ENCODE assay signal across 19 cellular contexts in the genomic region with DNA sequence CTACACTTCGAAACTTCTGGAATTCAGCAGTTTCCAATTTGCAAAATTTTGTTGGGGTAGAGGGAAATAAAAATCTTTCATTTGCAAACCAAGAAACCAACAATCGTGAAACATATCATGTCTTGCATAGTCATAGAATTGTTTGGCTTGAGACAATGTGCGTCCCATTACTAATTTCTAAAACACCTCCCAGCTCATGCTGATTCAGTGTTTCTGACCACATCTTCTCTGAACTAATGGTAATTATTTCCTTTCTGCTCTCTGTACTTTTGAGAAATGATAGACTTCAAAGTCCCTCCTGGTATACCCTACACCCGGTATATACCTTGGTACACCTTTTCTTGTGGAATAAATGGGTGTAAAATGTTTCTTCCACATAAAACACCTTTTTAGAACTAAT. TPM values are rescaled to one million over a fixed set of nuclear protein-coding genes. Genes with fewer than 3 reads are reported as not detected.
DNase-seq lines count a peak whose midpoint lies in the region; ATAC-seq and TF ChIP-seq lines count a peak whose summit lies in the region.
"Had no signal": no experiment of that assay in that cellular context is flagged by ENCODE, and none has a peak within 500 bp of the region (broad histone marks: within the 10 kb centered on the region; RNA-seq: fewer than 3 reads in every experiment).

No MANE protein-coding gene starts in this region.

- peaks cover 25% of the 10 kb centered on the region for H3K4me1 Mint-ChIP-seq in activated T-cell treated with anti-CD3 and anti-CD28 coated beads, Interleukin-2, amount 50 U/mL, for 72 hours (ENCODE audit: low read depth)
- H3K4me1 Mint-ChIP-seq in stimulated activated naive CD8-positive, alpha-beta T cell treated with anti-CD3 and anti-CD28 coated beads, Interleukin-15, Interleukin-2, amounts not matched to agents 100 ng/mL and 50 ng/mL, for 24 hours (ENCODE audit: low read depth) = peaks cover 30% of the 10 kb centered on the region
- H3K4me1 Mint-ChIP-seq in chondrocyte (ENCODE audit: low read depth) (peaks cover 12% of the 10 kb centered on the region), neural progenitor cell (no peaks in the 10 kb centered on the region)

- H3K27ac ChIP-seq in OCI-LY3 (ENCODE audit: low read length) (peak overlapping the region; percentile 27; the same call in 1 of the 2 replicates), epithelial cell of prostate (peak overlapping the region; percentile 16), neural progenitor cell (no peak overlapping the region)
- H3K27ac ChIP-seq: heart left ventricle, right atrium auricular region, tibial artery had no signal

- H3K79me2 ChIP-seq in OCI-LY3 (ENCODE audit: low read length) = no peaks in the 10 kb centered on the region
- no peaks in the 10 kb centered on the region for H3K79me2 ChIP-seq in neural progenitor cell (ENCODE audit: low read depth)

- H3K36me3 ChIP-seq in OCI-LY3 (replicated peaks; ENCODE audit: low read depth, low read length) (no peaks in the 10 kb centered on the region), neural progenitor cell (no peaks in the 10 kb centered on the region)

- H2AFZ ChIP-seq in OCI-LY3 (ENCODE audit: low read depth, low read length) = no peak overlapping the region
- H2AFZ ChIP-seq in neural progenitor cell (replicated peaks) = no peak overlapping the region

- H3K36me3 Mint-ChIP-seq in activated T-cell treated with anti-CD3 and anti-CD28 coated beads, Interleukin-2, amount 50 U/mL, for 72 hours (ENCODE audit: insufficient read depth in 2 of 2) = peaks cover 4 to 6% of the 10 kb centered on the region in 2 donors
- peaks cover 56% of the 10 kb centered on the region for H3K36me3 Mint-ChIP-seq in stimulated activated naive CD8-positive, alpha-beta T cell treated with anti-CD3 and anti-CD28 coated beads, Interleukin-15, Interleukin-2, amounts not matched to agents 100 ng/mL and 50 ng/mL, for 24 hours (ENCODE audit: low read depth)
- H3K36me3 Mint-ChIP-seq in chondrocyte (ENCODE audit: low read depth) = peaks cover 6% of the 10 kb centered on the region
- H3K36me3 Mint-ChIP-seq in neural progenitor cell = peaks cover 7% of the 10 kb centered on the region

- H3K4me1 ChIP-seq in OCI-LY3 (ENCODE audit: low read length) = peaks cover 23% of the 10 kb centered on the region
- peaks cover 9% of the 10 kb centered on the region for H3K4me1 ChIP-seq in neural progenitor cell
- H3K4me1 ChIP-seq: heart left ventricle, right atrium auricular region, tibial artery had no signal

- peak overlapping the region; percentile 91 for H3K27ac Mint-ChIP-seq in activated T-cell treated with anti-CD3 and anti-CD28 coated beads, Interleukin-2, amount 50 U/mL, for 72 hours
- H3K27ac Mint-ChIP-seq in stimulated activated naive CD8-positive, alpha-beta T cell treated with anti-CD3 and anti-CD28 coated beads, Interleukin-15, Interleukin-2, amounts not matched to agents 100 ng/mL and 50 ng/mL, for 24 hours = peak overlapping the region; percentile 86
- H3K27ac Mint-ChIP-seq in chondrocyte (ENCODE audit: unreplicated experiment) (no peak overlapping the region), neural progenitor cell (no peak overlapping the region)

- peak; percentile 64 to 77 for ATAC-seq in activated T-cell treated with anti-CD3 and anti-CD28 coated beads, Interleukin-2, amount 50 U/mL, for 72 hours (replicated peaks in 1 of 2)
- no peak for ATAC-seq in HG03159 (IDR thresholded peaks at IDR 0.05; ENCODE audit: unreplicated experiment)
- ATAC-seq: heart left ventricle had no signal

- peak in 1 of 2 donors; percentile 10 for DNase-seq in activated T-cell treated with anti-CD3 and anti-CD28 coated beads, Interleukin-2, amount 50 U/mL, for 72 hours
- no peak for DNase-seq in activated T-cell treated with anti-CD3 and anti-CD28 coated beads, Interleukin-2, amount 50 U/mL, for 48 hours
- DNase-seq in epithelial cell of prostate (ENCODE audit: low read depth, low spot score) (no peak), chondrocyte (ENCODE audit: low spot score) (no peak), neural progenitor cell (ENCODE audit: low spot score) (no peak)
- DNase-seq: activated gamma-delta T cell treated with Interleukin-2 at 50 U/mL for 16 hours; Calu3; caudate nucleus; heart left ventricle; kidney; NCI-H1092 treated with DMSO at 0.1 percent for 48 hours; NCI-H2227 treated with DMSO at 0.1 percent for 48 hours; stimulated activated CD4-positive, alpha-beta T cell treated with anti-CD3 and anti-CD28 coated beads, Interleukin-1b, Interleukin-23, amount 100 ng/mL, for 48 hours; T1000; tibial artery had no signal

- H3K27me3 ChIP-seq in OCI-LY3 (ENCODE audit: low read depth, low read length) (no peaks in the 10 kb centered on the region), neural progenitor cell (no peaks in the 10 kb centered on the region)
- H3K27me3 ChIP-seq: heart left ventricle, right atrium auricular region, tibial artery had no signal

- TF ChIP-seq CTCF in OCI-LY3 (IDR thresholded peaks at IDR 0.05; ENCODE audit: low read depth, low read length) (no peak), chondrocyte (IDR thresholded peaks at IDR 0.05) (no peak), neural progenitor cell (IDR thresholded peaks at IDR 0.05) (no peak)

- H3K9me3 Mint-ChIP-seq in activated T-cell treated with anti-CD3 and anti-CD28 coated beads, Interleukin-2, amount 50 U/mL, for 72 hours = peaks cover 0 to 2% of the 10 kb centered on the region in 2 donors
- H3K9me3 Mint-ChIP-seq in stimulated activated naive CD8-positive, alpha-beta T cell treated with anti-CD3 and anti-CD28 coated beads, Interleukin-15, Interleukin-2, amounts not matched to agents 100 ng/mL and 50 ng/mL, for 24 hours = no peaks in the 10 kb centered on the region
- H3K9me3 Mint-ChIP-seq in chondrocyte (ENCODE audit: low read depth) (peaks cover 2% of the 10 kb centered on the region), neural progenitor cell (no peaks in the 10 kb centered on the region)

- peak overlapping the region; percentile 59 for H3K4me2 ChIP-seq in OCI-LY3 (ENCODE audit: low read length)
- H3K4me2 ChIP-seq in neural progenitor cell = no peak overlapping the region

- peak overlapping the region in 1 of 2 donors; percentile 61 for H3K4me3 Mint-ChIP-seq in activated T-cell treated with anti-CD3 and anti-CD28 coated beads, Interleukin-2, amount 50 U/mL, for 72 hours
- no peak overlapping the region for H3K4me3 Mint-ChIP-seq in stimulated activated naive CD8-positive, alpha-beta T cell treated with anti-CD3 and anti-CD28 coated beads, Interleukin-15, Interleukin-2, amounts not matched to agents 100 ng/mL and 50 ng/mL, for 24 hours
- no peak overlapping the region for H3K4me3 Mint-ChIP-seq in chondrocyte (ENCODE audit: unreplicated experiment)
- no peak overlapping the region for H3K4me3 Mint-ChIP-seq in neural progenitor cell

- H3K9me3 ChIP-seq in OCI-LY3 (ENCODE audit: insufficient read depth, low read length) = no peaks in the 10 kb centered on the region
- no peaks in the 10 kb centered on the region for H3K9me3 ChIP-seq in neural progenitor cell (ENCODE audit: low read depth)
- H3K9me3 ChIP-seq: heart left ventricle, right atrium auricular region, tibial artery had no signal

- H3F3A ChIP-seq in neural progenitor cell (ENCODE audit: low read depth) = no peaks in the 10 kb centered on the region

- H3K27me3 Mint-ChIP-seq in activated T-cell treated with anti-CD3 and anti-CD28 coated beads, Interleukin-2, amount 50 U/mL, for 72 hours (ENCODE audit: low read depth) = no peaks in the 10 kb centered on the region
- no peaks in the 10 kb centered on the region for H3K27me3 Mint-ChIP-seq in stimulated activated naive CD8-positive, alpha-beta T cell treated with anti-CD3 and anti-CD28 coated beads, Interleukin-15, Interleukin-2, amounts not matched to agents 100 ng/mL and 50 ng/mL, for 24 hours
- H3K27me3 Mint-ChIP-seq in chondrocyte (ENCODE audit: low read depth) (no peaks in the 10 kb centered on the region), neural progenitor cell (ENCODE audit: insufficient read depth, low read depth) (no peaks in the 10 kb centered on the region)

- H3K4me3 ChIP-seq in OCI-LY3 (ENCODE audit: low read length) (peak overlapping the region; percentile 29), neural progenitor cell (no peak overlapping the region)
- H3K4me3 ChIP-seq: heart left ventricle, right atrium auricular region, tibial artery had no signal

- H3K9ac ChIP-seq in OCI-LY3 (ENCODE audit: low read length) (no peak overlapping the region), neural progenitor cell (no peak overlapping the region)

- no peaks in the 10 kb centered on the region for H4K20me1 ChIP-seq in OCI-LY3 (ENCODE audit: insufficient read depth, low read length)
- H4K20me1 ChIP-seq in neural progenitor cell (ENCODE audit: low read depth) = no peaks in the 10 kb centered on the region

RNA-seq across cellular contexts. Expression of a gene that starts 41.8 kb away (rescaled TPM):
- total RNA-seq in activated T-cell treated with anti-CD3 and anti-CD28 coated beads, Interleukin-2, amount 50 U/mL, for 72 hours = 1 to 10 TPM; 1.1 to 1.2 TPM
- total RNA-seq in chondrocyte = 19.3 to 21.0 TPM (median 20.3 TPM) in 3 replicates
- 25.6 and 41.2 TPM in 2 replicates for total RNA-seq in neural progenitor cell (ENCODE audit: low replicate concordance)

Comparison
In these comparisons a context has a peak if more than half of its experiments do, and no peak if none do; other contexts are left out.
1. H3K27ac Mint-ChIP-seq: peak in activated T-cell treated with anti-CD3 and anti-CD28 coated beads, Interleukin-2, amount 50 U/mL, for 72 hours (single experiment) and stimulated activated naive CD8-positive, alpha-beta T cell treated with anti-CD3 and anti-CD28 coated beads, Interleukin-15, Interleukin-2, amounts not matched to agents 100 ng/mL and 50 ng/mL, for 24 hours (single experiment); none in chondrocyte (single experiment) and neural progenitor cell (single experiment).